ENCODE assay signal across 8 cellular contexts in the genomic region with DNA sequence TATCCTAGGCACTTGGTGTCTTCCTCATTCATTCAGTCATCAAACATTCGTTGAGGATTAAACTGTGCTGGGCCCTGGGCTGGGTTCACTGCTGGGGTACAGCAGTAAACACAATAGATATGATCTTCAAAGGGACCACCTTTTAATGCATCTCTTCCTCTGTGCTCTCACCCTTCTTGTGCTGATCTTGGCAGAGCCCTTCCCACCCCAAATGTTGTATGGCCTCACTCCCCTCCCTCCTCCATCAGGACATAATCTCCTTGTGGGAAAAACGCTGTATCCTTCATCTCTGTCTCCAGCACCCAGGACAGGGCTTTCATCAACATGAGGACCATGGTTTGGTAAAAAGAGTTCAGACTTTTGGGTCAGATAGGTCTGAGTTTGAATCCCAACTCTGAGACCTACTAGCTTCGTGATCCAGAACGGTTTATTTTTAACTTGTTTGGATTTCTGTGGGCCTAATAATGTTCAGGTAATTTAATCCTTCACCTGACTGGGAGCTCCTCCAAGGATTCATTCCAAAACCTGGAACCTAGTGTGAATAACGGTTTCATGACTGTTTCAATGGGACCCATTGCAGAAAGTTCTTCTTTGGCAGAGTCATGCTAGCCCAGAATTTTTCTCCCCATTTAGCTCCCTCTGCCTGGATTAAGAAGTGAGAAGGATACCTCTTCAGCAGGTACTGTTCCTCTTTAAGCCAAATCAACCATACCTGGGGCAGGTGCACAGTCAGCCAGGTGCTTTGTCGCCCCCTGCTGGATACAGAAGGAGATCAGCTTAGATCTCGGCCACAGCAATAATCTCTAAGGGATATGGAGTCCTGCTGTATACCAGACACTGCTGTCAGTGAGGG. TPM values are rescaled to one million over a fixed set of nuclear protein-coding genes. Genes with fewer than 3 reads are reported as not detected.
DNase-seq lines count a peak whose midpoint lies in the region; ATAC-seq and TF ChIP-seq lines count a peak whose summit lies in the region.

No MANE protein-coding gene starts in this region.

- POLR2A ChIA-PET in BJ (lab: Charles Lee) = no interaction called here

- no peak overlapping the region for H3K27ac ChIP-seq in prostate gland

- TF ChIP-seq CTCF in BJ (IDR thresholded peaks at IDR 0.05; ENCODE audit: insufficient read depth, low read depth, low read length) (peak; percentile 46; the same call in 1 of the 2 replicates), prostate gland (IDR thresholded peaks at IDR 0.05) (peak; percentile 55 to 83 (median 70))

- CTCF ChIA-PET in BJ (lab: Yijun Ruan, JAX) = interaction anchor here (0.8 to 3.9 kb wide), 7 partner anchors 10 to 234 kb away, joined by 3 to 18 read pairs (median 3); no protein-coding TSS in a partner anchor

- no peak overlapping the region for H3K27ac Mint-ChIP-seq in effector memory CD8-positive, alpha-beta T cell

- ATAC-seq in GM18508 (IDR thresholded peaks at IDR 0.05; ENCODE audit: insufficient read depth, unreplicated experiment) = peak; percentile 53
- peak; percentile 76 for ATAC-seq in effector memory CD8-positive, alpha-beta T cell (replicated peaks)

- peaks cover 21% of the 10 kb centered on the region for H3K27me3 ChIP-seq in BJ (ENCODE audit: control insufficient read depth, insufficient read depth, low read length)
- H3K27me3 ChIP-seq in prostate gland (replicated peaks; ENCODE audit: insufficient read depth) = no peaks in the 10 kb centered on the region

- intact Hi-C loops in prostate gland (cut with DNase I) = no loop called here

- no peaks in the 10 kb centered on the region for H3K36me3 Mint-ChIP-seq in effector memory CD8-positive, alpha-beta T cell (ENCODE audit: insufficient read depth)

- no peak for TF ChIP-seq POLR2A in prostate gland (IDR thresholded peaks at IDR 0.05)

- no peaks in the 10 kb centered on the region for H3K4me1 ChIP-seq in prostate gland (replicated peaks)

- no peaks in the 10 kb centered on the region for H3K9me3 ChIP-seq in prostate gland

- H3K36me3 ChIP-seq in BJ (ENCODE audit: control insufficient read depth, insufficient read depth, low read length) (no peaks in the 10 kb centered on the region), prostate gland (no peaks in the 10 kb centered on the region)

- H3K4me1 Mint-ChIP-seq in effector memory CD8-positive, alpha-beta T cell (ENCODE audit: low read depth in 2 of 2) = peaks cover 0 to 6% of the 10 kb centered on the region in 2 donors

- H3K27me3 Mint-ChIP-seq in effector memory CD8-positive, alpha-beta T cell = peaks cover 30 to 49% of the 10 kb centered on the region in 2 donors

- DNase-seq in BJ (ENCODE audit: low read depth) (no peak), NCI-H146 (lab: John Stamatoyannopoulos, UW) (peak; percentile 43), prostate gland (ENCODE audit: low spot score) (peak; percentile 67), foreskin melanocyte (no peak), pons (ENCODE audit: low spot score) (no peak)
- peak; percentile 73 for DNase-seq in activated CD4-positive, alpha-beta T cell treated with anti-CD3 and anti-CD28 coated beads, Interleukin-2, amount 50 U/mL, for 1 hour
- peak; percentile 66 to 68 (median 67) for DNase-seq in effector memory CD8-positive, alpha-beta T cell

- H3K9me3 Mint-ChIP-seq in effector memory CD8-positive, alpha-beta T cell = no peaks in the 10 kb centered on the region

- H3K4me3 ChIP-seq in BJ (ENCODE audit: low read depth, low read length) = no peak overlapping the region
- H3K4me3 ChIP-seq in prostate gland = no peak overlapping the region

- no peak overlapping the region for H3K4me3 Mint-ChIP-seq in effector memory CD8-positive, alpha-beta T cell

- 22% methylated on average over 7 of the region's 7 CpGs for WGBS in prostate gland

RNA-seq across cellular contexts. Expression of gene WNT7A, which starts 5.2 kb away (rescaled TPM):
- not detected in 2 replicates for polyA plus RNA-seq in BJ (2011; rRNA removed)
- not detected in 2 replicates for polyA minus RNA-seq in BJ (2011; rRNA and poly(A)+ RNA removed)
- total RNA-seq in prostate gland = under 1 TPM in 1 of 2 donors, not detected in 1; 0.11 TPM

Comparison
In these comparisons a context has a peak if more than half of its experiments do, and no peak if none do; other contexts are left out.
1. DNase-seq: peak in NCI-H146 (single experiment), activated CD4-positive, alpha-beta T cell treated with anti-CD3 and anti-CD28 coated beads, Interleukin-2, amount 50 U/mL, for 1 hour (single experiment), effector memory CD8-positive, alpha-beta T cell (3 of 3) and prostate gland (single experiment); none in BJ (single experiment), foreskin melanocyte (single experiment) and pons (single experiment).